In the genomic region with DNA sequence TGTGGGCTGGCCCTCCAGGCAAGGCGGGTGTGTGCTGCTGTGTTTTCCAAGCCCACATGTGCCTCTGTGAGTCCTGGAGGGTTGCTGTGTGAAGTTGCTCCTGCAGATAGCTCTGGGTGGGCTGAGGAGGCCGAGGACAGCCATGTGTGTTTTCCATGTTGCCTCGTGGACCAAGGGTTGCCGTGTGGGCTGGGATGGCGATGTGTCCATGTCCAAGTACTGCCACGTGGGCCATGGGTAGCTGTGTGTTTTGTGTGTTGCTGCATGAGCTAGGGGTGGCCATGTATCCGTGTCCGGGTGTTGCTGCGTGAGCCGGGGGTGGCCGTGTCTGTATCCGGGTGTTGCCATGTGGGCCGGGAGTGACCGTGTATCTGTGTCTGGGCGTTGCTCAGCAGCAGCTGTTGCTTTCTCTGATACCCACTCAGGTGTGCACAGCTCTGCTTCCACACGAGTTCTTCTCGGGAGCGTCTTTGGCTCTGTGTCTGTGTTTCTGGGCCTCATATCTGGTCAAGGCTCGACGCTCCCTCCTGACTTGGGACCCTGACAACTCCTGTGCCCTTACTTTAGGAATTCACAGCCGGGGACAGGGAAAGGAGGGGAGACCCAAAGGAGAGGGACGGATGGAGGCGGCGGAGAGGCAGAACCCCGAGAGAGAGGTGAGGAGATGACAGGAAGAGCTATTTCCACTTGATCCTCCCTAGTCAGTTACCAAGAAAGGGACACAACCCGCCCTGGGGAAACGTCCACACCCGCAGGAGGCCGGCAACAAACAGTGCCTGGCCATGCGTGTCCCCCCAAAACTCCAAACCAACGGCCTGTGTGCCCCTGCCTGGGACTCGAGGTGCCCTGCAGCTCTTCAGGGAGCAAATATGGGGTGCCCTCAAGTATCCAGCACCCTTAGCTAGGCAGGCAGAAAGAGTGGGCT, we compare ENCODE assay signal across 15 cellular contexts.
"Had no signal": no experiment of that assay in that cellular context is flagged by ENCODE, and none has a peak within 500 bp of the region (broad histone marks: within the 10 kb centered on the region; RNA-seq: fewer than 3 reads in every experiment).

No MANE protein-coding gene starts in this region.

- H3K4me1 ChIP-seq: gastroesophageal sphincter had no signal

- H3K36me3 Mint-ChIP-seq: activated CD4-positive, alpha-beta memory T cell treated with anti-CD3 and anti-CD28 coated beads for 36 hours; activated naive CD4-positive, alpha-beta T cell treated with anti-CD3 and anti-CD28 coated beads, Interleukin-2, amount 50 U/mL, for 24 hours; naive thymus-derived CD8-positive, alpha-beta T cell; stimulated activated naive B cell treated with anti-CD40 and anti-IgM and Interleukin-4, amounts not matched to agents 10 μg/mL and 1 μg/mL and 100 μg/mL, for 72 hours had no signal

- H3K9me3 Mint-ChIP-seq: activated naive CD4-positive, alpha-beta T cell treated with anti-CD3 and anti-CD28 coated beads, Interleukin-2, amount 50 U/mL, for 24 hours; activated T-cell treated with anti-CD3 and anti-CD28 coated beads, Interleukin-2, amount 50 U/mL, for 24 hours had no signal

- ATAC-seq: activated CD4-positive, alpha-beta T cell treated with anti-CD3 and anti-CD28 coated beads for 36 hours; gastroesophageal sphincter; naive thymus-derived CD8-positive, alpha-beta T cell; stimulated activated naive B cell treated with anti-CD40 and anti-IgM and Interleukin-4, amounts not matched to agents 10 μg/mL and 1 μg/mL and 100 μg/mL, for 72 hours had no signal

- H3K4me3 ChIP-seq: adrenal gland, cardiac muscle cell, gastroesophageal sphincter, thyroid gland had no signal

- H3K27ac ChIP-seq: adrenal gland, cardiac muscle cell, gastroesophageal sphincter, thyroid gland, VCaP had no signal

- H3K9me3 ChIP-seq: adrenal gland, thyroid gland had no signal

- H3K36me3 ChIP-seq: adrenal gland, cardiac muscle cell, gastroesophageal sphincter, thyroid gland had no signal

- H3K27me3 Mint-ChIP-seq: activated CD4-positive, alpha-beta memory T cell treated with anti-CD3 and anti-CD28 coated beads for 36 hours; activated CD4-positive, alpha-beta T cell treated with anti-CD3 and anti-CD28 coated beads for 36 hours; activated naive CD4-positive, alpha-beta T cell treated with anti-CD3 and anti-CD28 coated beads, Interleukin-2, amount 50 U/mL, for 24 hours; stimulated activated naive B cell treated with anti-CD40 and anti-IgM and Interleukin-4, amounts not matched to agents 10 μg/mL and 1 μg/mL and 100 μg/mL, for 72 hours had no signal

- DNase-seq: activated CD4-positive, alpha-beta memory T cell treated with anti-CD3 and anti-CD28 coated beads for 36 hours; activated CD4-positive, alpha-beta T cell treated with anti-CD3 and anti-CD28 coated beads for 36 hours; activated effector memory CD4-positive, alpha-beta T cell treated with Interleukin-2 at 50 U/mL for 16 hours; activated T-cell treated with anti-CD3 and anti-CD28 coated beads, Interleukin-2, amount 50 U/mL, for 24 hours; adrenal gland; islet precursor cell; stimulated activated CD4-positive, alpha-beta T cell treated with anti-CD3 and anti-CD28 coated beads, Interleukin-2, amount 100 ng/mL, for 48 hours; stimulated activated naive B cell treated with anti-CD40 and anti-IgM and Interleukin-4, amounts not matched to agents 10 μg/mL and 1 μg/mL and 100 μg/mL, for 72 hours; thyroid gland had no signal

- H3K4me1 Mint-ChIP-seq: activated CD4-positive, alpha-beta T cell treated with anti-CD3 and anti-CD28 coated beads for 36 hours; activated naive CD4-positive, alpha-beta T cell treated with anti-CD3 and anti-CD28 coated beads, Interleukin-2, amount 50 U/mL, for 24 hours; memory B cell; stimulated activated naive B cell treated with anti-CD40 and anti-IgM and Interleukin-4, amounts not matched to agents 10 μg/mL and 1 μg/mL and 100 μg/mL, for 72 hours had no signal

- H3K27ac Mint-ChIP-seq: activated CD4-positive, alpha-beta memory T cell treated with anti-CD3 and anti-CD28 coated beads for 36 hours; activated CD4-positive, alpha-beta T cell treated with anti-CD3 and anti-CD28 coated beads for 36 hours; activated naive CD4-positive, alpha-beta T cell treated with anti-CD3 and anti-CD28 coated beads, Interleukin-2, amount 50 U/mL, for 24 hours; activated T-cell treated with anti-CD3 and anti-CD28 coated beads, Interleukin-2, amount 50 U/mL, for 24 hours; memory B cell; naive thymus-derived CD8-positive, alpha-beta T cell; stimulated activated naive B cell treated with anti-CD40 and anti-IgM and Interleukin-4, amounts not matched to agents 10 μg/mL and 1 μg/mL and 100 μg/mL, for 72 hours had no signal

- H3K4me3 Mint-ChIP-seq: activated CD4-positive, alpha-beta memory T cell treated with anti-CD3 and anti-CD28 coated beads for 36 hours; activated CD4-positive, alpha-beta T cell treated with anti-CD3 and anti-CD28 coated beads for 36 hours; activated naive CD4-positive, alpha-beta T cell treated with anti-CD3 and anti-CD28 coated beads, Interleukin-2, amount 50 U/mL, for 24 hours; activated T-cell treated with anti-CD3 and anti-CD28 coated beads, Interleukin-2, amount 50 U/mL, for 24 hours; memory B cell; naive thymus-derived CD8-positive, alpha-beta T cell; stimulated activated naive B cell treated with anti-CD40 and anti-IgM and Interleukin-4, amounts not matched to agents 10 μg/mL and 1 μg/mL and 100 μg/mL, for 72 hours had no signal

- H3K27me3 ChIP-seq: adrenal gland, cardiac muscle cell, gastroesophageal sphincter, thyroid gland had no signal
